ENCODE assay signal across 28 cellular contexts in the genomic region with DNA sequence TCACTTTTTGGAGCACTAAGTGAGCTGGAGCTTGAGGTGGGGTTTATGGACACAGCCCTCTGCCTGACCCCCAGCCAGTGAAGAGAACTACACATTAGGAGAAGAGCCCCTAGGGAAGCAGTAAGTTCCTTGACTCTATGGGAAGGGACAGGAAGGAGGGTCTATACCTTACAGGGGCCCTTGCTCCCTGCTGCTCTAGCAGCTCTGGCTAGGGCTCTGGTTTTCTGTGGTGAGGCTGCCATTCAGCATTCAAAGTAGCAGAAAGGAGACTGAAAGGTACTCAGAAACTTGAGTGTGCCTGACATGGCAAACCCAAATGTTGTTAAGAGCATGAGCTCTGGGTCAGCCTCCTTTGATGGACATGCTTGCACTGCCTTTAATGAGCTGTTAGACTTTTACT.
"Had no signal": no experiment of that assay in that cellular context is flagged by ENCODE, and none has a peak within 500 bp of the region (broad histone marks: within the 10 kb centered on the region; RNA-seq: fewer than 3 reads in every experiment).

No MANE protein-coding gene starts in this region.

- H3K9me3 ChIP-seq: left ventricle myocardium inferior, psoas muscle, sigmoid colon, suprapubic skin, tibial artery, upper lobe of right lung had no signal

- H3K4me3 Mint-ChIP-seq: activated CD4-positive, alpha-beta memory T cell treated with anti-CD3 and anti-CD28 coated beads, Interleukin-2, amount 10 ng/mL, durations not matched to agents 7 days and 5 days; activated CD4-positive, alpha-beta T cell treated with anti-CD3 and anti-CD28 coated beads, Interleukin-2, amount 10 ng/mL, durations not matched to agents 24 days and 14 days; activated naive CD4-positive, alpha-beta T cell treated with anti-CD3 and anti-CD28 coated beads, Interleukin-2, amount 10 ng/mL, durations not matched to agents 7 days and 5 days; activated naive CD8-positive, alpha-beta T cell treated with anti-CD3 and anti-CD28 coated beads, Interleukin-2, amount 10 ng/mL, durations not matched to agents 7 days and 5 days; activated T-cell treated with anti-CD3 and anti-CD28 coated beads, Interleukin-2, amount 50 U/mL, for 24 hours; effector memory CD8-positive, alpha-beta T cell; mesothelial cell of epicardium; naive thymus-derived CD4-positive, alpha-beta T cell; stimulated activated memory B cell treated with anti-CD40 and anti-IgM and Interleukin-4, amounts not matched to agents 10 μg/mL and 1 μg/mL and 100 μg/mL, for 72 hours had no signal

- H3K9me3 Mint-ChIP-seq: activated CD4-positive, alpha-beta memory T cell treated with anti-CD3 and anti-CD28 coated beads, Interleukin-2, amount 10 ng/mL, durations not matched to agents 7 days and 5 days; activated naive CD4-positive, alpha-beta T cell treated with anti-CD3 and anti-CD28 coated beads, Interleukin-2, amount 10 ng/mL, durations not matched to agents 7 days and 5 days; activated T-cell treated with anti-CD3 and anti-CD28 coated beads, Interleukin-2, amount 50 U/mL, for 24 hours; mesothelial cell of epicardium; stimulated activated memory B cell treated with anti-CD40 and anti-IgM and Interleukin-4, amounts not matched to agents 10 μg/mL and 1 μg/mL and 100 μg/mL, for 72 hours had no signal

- H3K27ac ChIP-seq: cardiac muscle cell, coronary artery, heart right ventricle, left ventricle myocardium inferior, parathyroid adenoma, psoas muscle, sigmoid colon, suprapubic skin, tibial artery, upper lobe of right lung had no signal

- H3K4me3 ChIP-seq: cardiac muscle cell, coronary artery, heart right ventricle, left ventricle myocardium inferior, lung, psoas muscle, sigmoid colon, suprapubic skin, tibial artery, upper lobe of right lung had no signal

- DNase-seq: activated CD4-positive, alpha-beta memory T cell treated with anti-CD3 and anti-CD28 coated beads, Interleukin-2, amount 10 ng/mL, durations not matched to agents 7 days and 5 days; activated CD4-positive, alpha-beta T cell treated with anti-CD3 and anti-CD28 coated beads, Interleukin-2, amount 10 ng/mL, durations not matched to agents 24 days and 14 days; activated CD4-positive, CD25-positive, alpha-beta regulatory T cell treated with anti-CD3 and anti-CD28 coated beads, Interleukin-2, amount 50 U/mL, for 72 hours; activated CD8-positive, alpha-beta memory T cell treated with anti-CD3 and anti-CD28 coated beads, Interleukin-2, amount 50 U/mL, for 48 hours; activated gamma-delta T cell; activated naive CD4-positive, alpha-beta T cell treated with anti-CD3 and anti-CD28 coated beads, Interleukin-2, amount 10 ng/mL, durations not matched to agents 7 days and 5 days; activated naive CD8-positive, alpha-beta T cell treated with anti-CD3 and anti-CD28 coated beads, Interleukin-2, amount 10 ng/mL, durations not matched to agents 7 days and 5 days; activated T-cell treated with anti-CD3 and anti-CD28 coated beads, Interleukin-2, amount 50 U/mL, for 24 hours; effector memory CD8-positive, alpha-beta T cell; erythroblast; naive thymus-derived CD4-positive, alpha-beta T cell; sigmoid colon; small intestine; stimulated activated CD4-positive, alpha-beta T cell treated with anti-CD3 and anti-CD28 coated beads, Interleukin-4, amount 100 ng/mL, for 24 hours; T-helper 2 cell; upper lobe of right lung had no signal

- ATAC-seq: effector memory CD8-positive, alpha-beta T cell; naive thymus-derived CD4-positive, alpha-beta T cell; stimulated activated memory B cell treated with anti-CD40 and anti-IgM and Interleukin-4, amounts not matched to agents 10 μg/mL and 1 μg/mL and 100 μg/mL, for 72 hours; upper lobe of right lung had no signal

- H3K27ac Mint-ChIP-seq: activated CD4-positive, alpha-beta memory T cell treated with anti-CD3 and anti-CD28 coated beads, Interleukin-2, amount 10 ng/mL, durations not matched to agents 7 days and 5 days; activated CD4-positive, alpha-beta T cell treated with anti-CD3 and anti-CD28 coated beads, Interleukin-2, amount 10 ng/mL, durations not matched to agents 24 days and 14 days; activated naive CD4-positive, alpha-beta T cell treated with anti-CD3 and anti-CD28 coated beads, Interleukin-2, amount 10 ng/mL, durations not matched to agents 7 days and 5 days; activated naive CD8-positive, alpha-beta T cell treated with anti-CD3 and anti-CD28 coated beads, Interleukin-2, amount 10 ng/mL, durations not matched to agents 7 days and 5 days; activated T-cell treated with anti-CD3 and anti-CD28 coated beads, Interleukin-2, amount 50 U/mL, for 24 hours; effector memory CD8-positive, alpha-beta T cell; mesothelial cell of epicardium; naive thymus-derived CD4-positive, alpha-beta T cell; stimulated activated memory B cell treated with anti-CD40 and anti-IgM and Interleukin-4, amounts not matched to agents 10 μg/mL and 1 μg/mL and 100 μg/mL, for 72 hours had no signal

- H3K4me1 ChIP-seq: left ventricle myocardium inferior, parathyroid adenoma, psoas muscle, tibial artery, upper lobe of right lung had no signal

- H3K79me2 ChIP-seq: parathyroid adenoma had no signal

- H3K36me3 ChIP-seq: cardiac muscle cell, heart right ventricle, left ventricle myocardium inferior, sigmoid colon, suprapubic skin, tibial artery, upper lobe of right lung had no signal

- H3K27me3 ChIP-seq: cardiac muscle cell, foreskin keratinocyte, heart right ventricle, sigmoid colon, suprapubic skin, tibial artery, upper lobe of right lung had no signal

- H3K27me3 Mint-ChIP-seq: activated CD4-positive, alpha-beta memory T cell treated with anti-CD3 and anti-CD28 coated beads, Interleukin-2, amount 10 ng/mL, durations not matched to agents 7 days and 5 days; activated CD4-positive, alpha-beta T cell treated with anti-CD3 and anti-CD28 coated beads, Interleukin-2, amount 10 ng/mL, durations not matched to agents 24 days and 14 days; activated naive CD4-positive, alpha-beta T cell treated with anti-CD3 and anti-CD28 coated beads, Interleukin-2, amount 10 ng/mL, durations not matched to agents 7 days and 5 days; activated naive CD8-positive, alpha-beta T cell treated with anti-CD3 and anti-CD28 coated beads, Interleukin-2, amount 10 ng/mL, durations not matched to agents 7 days and 5 days; activated T-cell treated with anti-CD3 and anti-CD28 coated beads, Interleukin-2, amount 50 U/mL, for 24 hours; effector memory CD8-positive, alpha-beta T cell; stimulated activated memory B cell treated with anti-CD40 and anti-IgM and Interleukin-4, amounts not matched to agents 10 μg/mL and 1 μg/mL and 100 μg/mL, for 72 hours had no signal

- H2AFZ ChIP-seq: parathyroid adenoma had no signal

- H3K36me3 Mint-ChIP-seq: activated naive CD4-positive, alpha-beta T cell treated with anti-CD3 and anti-CD28 coated beads, Interleukin-2, amount 10 ng/mL, durations not matched to agents 7 days and 5 days; activated naive CD8-positive, alpha-beta T cell treated with anti-CD3 and anti-CD28 coated beads, Interleukin-2, amount 10 ng/mL, durations not matched to agents 7 days and 5 days; mesothelial cell of epicardium; naive thymus-derived CD4-positive, alpha-beta T cell; stimulated activated memory B cell treated with anti-CD40 and anti-IgM and Interleukin-4, amounts not matched to agents 10 μg/mL and 1 μg/mL and 100 μg/mL, for 72 hours had no signal

- H3K4me1 Mint-ChIP-seq: activated CD4-positive, alpha-beta memory T cell treated with anti-CD3 and anti-CD28 coated beads, Interleukin-2, amount 10 ng/mL, durations not matched to agents 7 days and 5 days; activated CD4-positive, alpha-beta T cell treated with anti-CD3 and anti-CD28 coated beads, Interleukin-2, amount 10 ng/mL, durations not matched to agents 24 days and 14 days; activated naive CD4-positive, alpha-beta T cell treated with anti-CD3 and anti-CD28 coated beads, Interleukin-2, amount 10 ng/mL, durations not matched to agents 7 days and 5 days; activated naive CD8-positive, alpha-beta T cell treated with anti-CD3 and anti-CD28 coated beads, Interleukin-2, amount 10 ng/mL, durations not matched to agents 7 days and 5 days; naive thymus-derived CD4-positive, alpha-beta T cell; stimulated activated memory B cell treated with anti-CD40 and anti-IgM and Interleukin-4, amounts not matched to agents 10 μg/mL and 1 μg/mL and 100 μg/mL, for 72 hours had no signal

- H3K9ac ChIP-seq: parathyroid adenoma had no signal
